In genomic region chr16:282944-283744, GRCh38 we compare ENCODE assay signal across 15 cellular contexts. TPM values are rescaled to one million over a fixed set of nuclear protein-coding genes. Genes with fewer than 3 reads are reported as not detected.
"Had no signal": no experiment of that assay in that cellular context is flagged by ENCODE, and none has a peak within 500 bp of the region (broad histone marks: within the 10 kb centered on the region; RNA-seq: fewer than 3 reads in every experiment).

Gene PDIA2, plus strand, starts transcription at chr16:283164. Its CDS starts 6 bp downstream, at chr16:283170.

- H3K27ac ChIP-seq: breast epithelium, esophagus squamous epithelium, foreskin keratinocyte, thoracic aorta had no signal

- H3K9me3 Mint-ChIP-seq: activated naive CD4-positive, alpha-beta T cell treated with anti-CD3 and anti-CD28 coated beads, Interleukin-2, amount 50 U/mL, for 72 hours; mesothelial cell of epicardium; naive thymus-derived CD8-positive, alpha-beta T cell had no signal

- H3K27ac Mint-ChIP-seq: activated naive CD4-positive, alpha-beta T cell treated with anti-CD3 and anti-CD28 coated beads, Interleukin-2, amount 50 U/mL, for 72 hours; mesothelial cell of epicardium had no signal

- H3K9me3 ChIP-seq: breast epithelium, esophagus squamous epithelium, thoracic aorta had no signal

- H3K4me3 ChIP-seq: breast epithelium, esophagus squamous epithelium, thoracic aorta had no signal

- H3K4me1 ChIP-seq: foreskin keratinocyte had no signal

- H3K36me3 ChIP-seq: breast epithelium had no signal

- ATAC-seq: foreskin keratinocyte; naive thymus-derived CD8-positive, alpha-beta T cell; stimulated activated naive CD8-positive, alpha-beta T cell treated with anti-CD3 and anti-CD28 coated beads, Interleukin-15, Interleukin-2, amounts not matched to agents 100 U/mL and 50 U/mL, for 24 hours had no signal

- H3K4me3 Mint-ChIP-seq: mesothelial cell of epicardium had no signal

- DNase-seq: activated CD4-positive, alpha-beta T cell treated with anti-CD3 and anti-CD28 coated beads, Interleukin-2, amount 50 U/mL, for 1 hour; activated CD4-positive, CD25-positive, alpha-beta regulatory T cell; esophagus squamous epithelium; foreskin keratinocyte; naive thymus-derived CD8-positive, alpha-beta T cell; occipital lobe; stimulated activated CD4-positive, alpha-beta T cell treated with anti-CD3 and anti-CD28 coated beads, Interleukin-4, amount 100 ng/mL, for 1 hour; stimulated activated CD8-positive, alpha-beta memory T cell treated with anti-CD3 and anti-CD28 coated beads, Interleukin-4, amount 100 ng/mL, for 48 hours; stimulated activated naive CD8-positive, alpha-beta T cell treated with anti-CD3 and anti-CD28 coated beads, Interleukin-15, Interleukin-2, amounts not matched to agents 100 U/mL and 50 U/mL, for 24 hours; T-helper 2 cell had no signal

- H3K36me3 Mint-ChIP-seq: activated naive CD4-positive, alpha-beta T cell treated with anti-CD3 and anti-CD28 coated beads, Interleukin-2, amount 50 U/mL, for 72 hours had no signal

- H3K4me1 Mint-ChIP-seq: mesothelial cell of epicardium had no signal

- FAIRE-seq: keratinocyte had no signal

RNA-seq across cellular contexts. Expression of gene PDIA2, which starts in this region (rescaled TPM):
- total RNA-seq: activated naive CD4-positive, alpha-beta T cell treated with anti-CD3 and anti-CD28 coated beads, Interleukin-2, amount 50 U/mL, for 72 hours; breast epithelium; esophagus squamous epithelium had no signal
- polyA plus RNA-seq: naive thymus-derived CD8-positive, alpha-beta T cell had no signal
